9 cellular contexts compared by ENCODE assay signal in genomic region chr5:178627259-178627598, GRCh38. TPM values are rescaled to one million over a fixed set of nuclear protein-coding genes. Genes with fewer than 3 reads are reported as not detected.
DNase-seq lines count a peak whose midpoint lies in the region; FAIRE-seq and TF ChIP-seq lines count a peak whose summit lies in the region.
"Had no signal": no experiment of that assay in that cellular context is flagged by ENCODE, and none has a peak within 500 bp of the region (broad histone marks: within the 10 kb centered on the region; RNA-seq: fewer than 3 reads in every experiment).

No MANE protein-coding gene starts in this region.

- peak overlapping the region; percentile 42 for H3K9ac ChIP-seq in keratinocyte (ENCODE audit: control insufficient read depth, extremely low read depth, insufficient read depth, low read length)

- CTCF ChIA-PET in activated CD4-positive, alpha-beta T cell treated with anti-CD3 and anti-CD28 coated beads, Interleukin-2, amount 10 ng/mL, durations not matched to agents 7 days and 5 days (lab: Charles Lee) = interaction anchor here (1.4 kb wide), 1 partner anchor 13 kb away, joined by 3 read pairs; no protein-coding TSS in a partner anchor

- H3K27me3 ChIP-seq in keratinocyte (ENCODE audit: control insufficient read depth, extremely low read depth, insufficient read depth, low read length) (no peaks in the 10 kb centered on the region), testis (no peaks in the 10 kb centered on the region)

- H3K4me2 ChIP-seq in keratinocyte (ENCODE audit: control insufficient read depth, extremely low read depth, insufficient read depth, low read depth, low read length) = peak overlapping the region; percentile 45

- H3K27ac ChIP-seq in keratinocyte (ENCODE audit: control insufficient read depth, insufficient read depth, low read length) (peak overlapping the region; percentile 55), testis (peak overlapping the region; percentile 97 to 98)

- H2AFZ ChIP-seq in keratinocyte (ENCODE audit: control insufficient read depth, low read length) = peak overlapping the region; percentile 90

- peaks cover 14% of the 10 kb centered on the region for H3K27me3 Mint-ChIP-seq in activated CD4-positive, alpha-beta T cell treated with anti-CD3 and anti-CD28 coated beads, Interleukin-2, amount 10 ng/mL, durations not matched to agents 7 days and 5 days
- peaks cover 14% of the 10 kb centered on the region for H3K27me3 Mint-ChIP-seq in activated T-helper 1 cell treated with anti-CD3 and anti-CD28 coated beads, Interleukin-12 subunit alpha, Interleukin-12 subunit beta, Interleukin-2, Interleukin-4 antibody, amounts not matched to agents 30 ng/mL and 10 ng/mL and 1 ng/mL, durations not matched to agents 14 hours and 24 hours and 36 hours (ENCODE audit: insufficient read depth)

- no peaks in the 10 kb centered on the region for H3K9me3 ChIP-seq in keratinocyte (ENCODE audit: control insufficient read depth, low read depth, low read length)
- H3K9me3 ChIP-seq in testis = no peaks in the 10 kb centered on the region

- no peak for TF ChIP-seq POLR2A in testis (IDR thresholded peaks at IDR 0.05)

- H3K36me3 ChIP-seq in keratinocyte (ENCODE audit: control insufficient read depth in 2 of 2, extremely low read depth in 1 of 2, insufficient read depth in 2 of 2, low read length in 2 of 2) = peaks cover under 1 to 8% of the 10 kb centered on the region in 2 experiments
- H3K36me3 ChIP-seq in testis (ENCODE audit: low read depth, missing control alignments) = no peaks in the 10 kb centered on the region

- FAIRE-seq in keratinocyte (lab: Jason Lieb, UNC) = no peak
- FAIRE-seq: G401.6 had no signal

- 9 to 13% methylated on average over 4 to 16 of the region's 20 CpGs for WGBS in testis, 2 donors

- peaks cover 29% of the 10 kb centered on the region for H3K4me1 Mint-ChIP-seq in activated CD4-positive, alpha-beta T cell treated with anti-CD3 and anti-CD28 coated beads, Interleukin-2, amount 10 ng/mL, durations not matched to agents 7 days and 5 days
- H3K4me1 Mint-ChIP-seq in activated T-helper 1 cell treated with anti-CD3 and anti-CD28 coated beads, Interleukin-12 subunit alpha, Interleukin-12 subunit beta, Interleukin-2, Interleukin-4 antibody, amounts not matched to agents 30 ng/mL and 10 ng/mL and 1 ng/mL, durations not matched to agents 14 hours and 24 hours and 36 hours (ENCODE audit: low read depth) = peaks cover 36% of the 10 kb centered on the region

- peak overlapping the region; percentile 94 for H3K4me3 Mint-ChIP-seq in activated CD4-positive, alpha-beta T cell treated with anti-CD3 and anti-CD28 coated beads, Interleukin-2, amount 10 ng/mL, durations not matched to agents 7 days and 5 days
- H3K4me3 Mint-ChIP-seq in activated T-helper 1 cell treated with anti-CD3 and anti-CD28 coated beads, Interleukin-12 subunit alpha, Interleukin-12 subunit beta, Interleukin-2, Interleukin-4 antibody, amounts not matched to agents 30 ng/mL and 10 ng/mL and 1 ng/mL, durations not matched to agents 14 hours and 24 hours and 36 hours = peak overlapping the region; percentile 98

- peak overlapping the region; percentile 52 to 63 (median 56) for H3K4me3 ChIP-seq in keratinocyte (ENCODE audit: control insufficient read depth in 2 of 3, extremely low read depth in 1 of 3, insufficient read depth in 2 of 3, low read depth in 1 of 3, low read length in 3 of 3)
- H3K4me3 ChIP-seq in testis = peak overlapping the region; percentile 94 to 100

- no peaks in the 10 kb centered on the region for H4K20me1 ChIP-seq in keratinocyte (ENCODE audit: control insufficient read depth, extremely low read depth, insufficient read depth, low read length)

- peaks cover 3% of the 10 kb centered on the region for H3K9me3 Mint-ChIP-seq in activated CD4-positive, alpha-beta T cell treated with anti-CD3 and anti-CD28 coated beads, Interleukin-2, amount 10 ng/mL, durations not matched to agents 7 days and 5 days
- H3K9me3 Mint-ChIP-seq in activated T-helper 1 cell treated with anti-CD3 and anti-CD28 coated beads, Interleukin-12 subunit alpha, Interleukin-12 subunit beta, Interleukin-2, Interleukin-4 antibody, amounts not matched to agents 30 ng/mL and 10 ng/mL and 1 ng/mL, durations not matched to agents 14 hours and 24 hours and 36 hours = peaks cover 6% of the 10 kb centered on the region

- peaks cover 42% of the 10 kb centered on the region for H3K79me2 ChIP-seq in keratinocyte (ENCODE audit: control insufficient read depth, insufficient read depth, low read length)

- H3K36me3 Mint-ChIP-seq in activated CD4-positive, alpha-beta T cell treated with anti-CD3 and anti-CD28 coated beads, Interleukin-2, amount 10 ng/mL, durations not matched to agents 7 days and 5 days (ENCODE audit: low read depth) = peaks cover 21% of the 10 kb centered on the region
- H3K36me3 Mint-ChIP-seq in activated T-helper 1 cell treated with anti-CD3 and anti-CD28 coated beads, Interleukin-12 subunit alpha, Interleukin-12 subunit beta, Interleukin-2, Interleukin-4 antibody, amounts not matched to agents 30 ng/mL and 10 ng/mL and 1 ng/mL, durations not matched to agents 14 hours and 24 hours and 36 hours (ENCODE audit: low read depth) = peaks cover 14% of the 10 kb centered on the region

- POLR2A ChIA-PET in activated CD4-positive, alpha-beta T cell treated with anti-CD3 and anti-CD28 coated beads, Interleukin-2, amount 10 ng/mL, durations not matched to agents 7 days and 5 days (lab: Charles Lee) = no interaction called here

- intact Hi-C loops in activated T-helper 1 cell treated with anti-CD3 and anti-CD28 coated beads, Interleukin-12 subunit alpha, Interleukin-12 subunit beta, Interleukin-2, Interleukin-4 antibody, amounts not matched to agents 30 ng/mL and 10 ng/mL and 1 ng/mL, durations not matched to agents 14 hours and 24 hours and 36 hours (cut with micrococcal nuclease) = loop anchor here (1.0 to 10.0 kb wide), 14 partner anchors 36 to 1445 kb away; partner anchors contain the start of genes CANX, COL23A1, HNRNPH1 and MAML1
- intact Hi-C loops in testis (cut with DNase I; ENCODE audit: low total_unique reads) = no loop called here

- no peaks in the 10 kb centered on the region for H3K9me1 ChIP-seq in keratinocyte (ENCODE audit: control insufficient read depth, extremely low read depth, insufficient read depth, low read length)

- no peak for DNase-seq in activated CD4-positive, alpha-beta T cell treated with anti-CD3 and anti-CD28 coated beads, Interleukin-2, amount 10 ng/mL, durations not matched to agents 7 days and 5 days
- no peak for DNase-seq in activated CD4-positive, alpha-beta T cell treated with anti-CD3 and anti-CD28 coated beads, Interleukin-2, amount 50 U/mL, for 4 hours
- DNase-seq in activated T-helper 1 cell treated with anti-CD3 and anti-CD28 coated beads, Interleukin-12 subunit alpha, Interleukin-12 subunit beta, Interleukin-2, Interleukin-4 antibody, amounts not matched to agents 30 ng/mL and 10 ng/mL and 1 ng/mL, durations not matched to agents 14 hours and 24 hours and 36 hours (ENCODE audit: low spot score) = no peak
- DNase-seq in keratinocyte (ENCODE audit: low read depth, low spot score) = no peak
- no peak for DNase-seq in testis
- no peak for DNase-seq in AG08395 (ENCODE audit: low spot score)
- DNase-seq in SW 1271 (lab: John Stamatoyannopoulos, UW) = no peak
- DNase-seq in DMS79 (lab: John Stamatoyannopoulos, UW) = no peak

- dilution Hi-C loops in keratinocyte (cut with MboI; ENCODE audit: extremely low pct_ligation_motif_present, low sequenced_read_pairs) = no loop called here

- no peak for TF ChIP-seq CTCF in keratinocyte (optimal IDR thresholded peaks at IDR 0.05 in 1 of 3, IDR thresholded peaks at IDR 0.05 in 1 of 3, conservative IDR thresholded peaks at IDR 0.05 in 1 of 3; ENCODE audit: extremely low read depth in 1 of 3, insufficient read depth in 2 of 3, low read length in 3 of 3)
- TF ChIP-seq CTCF in testis (IDR thresholded peaks at IDR 0.05) = no peak

- peaks cover 17% of the 10 kb centered on the region for H3K4me1 ChIP-seq in keratinocyte (ENCODE audit: control insufficient read depth, extremely low read depth, insufficient read depth, low read length)
- peaks cover 13% of the 10 kb centered on the region for H3K4me1 ChIP-seq in testis

- peak overlapping the region; percentile 84 for H3K27ac Mint-ChIP-seq in activated CD4-positive, alpha-beta T cell treated with anti-CD3 and anti-CD28 coated beads, Interleukin-2, amount 10 ng/mL, durations not matched to agents 7 days and 5 days
- H3K27ac Mint-ChIP-seq in activated T-helper 1 cell treated with anti-CD3 and anti-CD28 coated beads, Interleukin-12 subunit alpha, Interleukin-12 subunit beta, Interleukin-2, Interleukin-4 antibody, amounts not matched to agents 30 ng/mL and 10 ng/mL and 1 ng/mL, durations not matched to agents 14 hours and 24 hours and 36 hours = no peak overlapping the region

RNA-seq across cellular contexts. Expression of gene CLK4, which starts 0.4 kb away (rescaled TPM):
- 10 to 100 TPM; 34.3 to 38.0 TPM for total RNA-seq in activated CD4-positive, alpha-beta T cell treated with anti-CD3 and anti-CD28 coated beads, Interleukin-2, amount 10 ng/mL, durations not matched to agents 7 days and 5 days
- 27.5 and 28.6 TPM in 2 replicates for total RNA-seq in activated T-helper 1 cell treated with anti-CD3 and anti-CD28 coated beads, Interleukin-12 subunit alpha, Interleukin-12 subunit beta, Interleukin-2, Interleukin-4 antibody, amounts not matched to agents 30 ng/mL and 10 ng/mL and 1 ng/mL, durations not matched to agents 14 hours and 24 hours and 36 hours
- polyA plus RNA-seq in keratinocyte = 10.7 to 17.3 TPM (median 11.6 TPM) in 3 replicates
- 23.6 TPM for polyA plus RNA-seq in keratinocyte (2011; ENCODE audit: low read depth)
- 3.2 and 6.5 TPM in 2 replicates for polyA plus RNA-seq in keratinocyte (2011; cell fraction: cytosol; rRNA removed)
- 27.0 and 40.9 TPM in 2 replicates for polyA plus RNA-seq in keratinocyte (2011; cell fraction: nucleus; rRNA removed)
- polyA plus RNA-seq in keratinocyte (2012; ENCODE audit: low replicate concordance) = 8.8 and 17.5 TPM in 2 replicates
- 2.7 to 25.6 TPM (median 10.2 TPM) in 3 replicates for polyA minus RNA-seq in keratinocyte
- 1.5 TPM for polyA minus RNA-seq in keratinocyte (2011; cell fraction: cytosol; rRNA and poly(A)+ RNA removed)
- 13.1 and 19.1 TPM in 2 replicates for polyA minus RNA-seq in keratinocyte (2011; cell fraction: nucleus; rRNA and poly(A)+ RNA removed)
- total RNA-seq in testis = 10 to 100 TPM; 55.1 to 61.7 TPM
- polyA plus RNA-seq in testis (ENCODE audit: insufficient read depth, low read depth, low replicate concordance) = 29.3 TPM

RNA-seq across cellular contexts. Expression of gene COL23A1, which starts 37.0 kb away (rescaled TPM):
- total RNA-seq in activated CD4-positive, alpha-beta T cell treated with anti-CD3 and anti-CD28 coated beads, Interleukin-2, amount 10 ng/mL, durations not matched to agents 7 days and 5 days = under 1 TPM in 1 of 2 experiments, not detected in 1; 0.27 TPM
- total RNA-seq in activated T-helper 1 cell treated with anti-CD3 and anti-CD28 coated beads, Interleukin-12 subunit alpha, Interleukin-12 subunit beta, Interleukin-2, Interleukin-4 antibody, amounts not matched to agents 30 ng/mL and 10 ng/mL and 1 ng/mL, durations not matched to agents 14 hours and 24 hours and 36 hours = not detected in 2 replicates
- 0.05 TPM in 1 of 3 replicates, not detected in the others for polyA plus RNA-seq in keratinocyte
- not detected for polyA plus RNA-seq in keratinocyte (2011; ENCODE audit: low read depth)
- polyA plus RNA-seq in keratinocyte (2011; cell fraction: cytosol; rRNA removed) = not detected in 2 replicates
- polyA plus RNA-seq in keratinocyte (2011; cell fraction: nucleus; rRNA removed) = 0.15 and 0.21 TPM in 2 replicates
- 0.03 and 0.21 TPM in 2 replicates for polyA plus RNA-seq in keratinocyte (2012; ENCODE audit: low replicate concordance)
- 0.07 TPM in 1 of 3 replicates, not detected in the others for polyA minus RNA-seq in keratinocyte
- not detected for polyA minus RNA-seq in keratinocyte (2011; cell fraction: cytosol; rRNA and poly(A)+ RNA removed)
- polyA minus RNA-seq in keratinocyte (2011; cell fraction: nucleus; rRNA and poly(A)+ RNA removed) = 0.16 and 0.21 TPM in 2 replicates
- total RNA-seq in testis = 1 to 10 TPM; 5.0 to 5.5 TPM
- polyA plus RNA-seq in testis (ENCODE audit: insufficient read depth, low read depth, low replicate concordance) = 4.3 TPM
